Comparison of ENCODE assay signal across 10 cellular contexts in genomic region chr11:2807276-2807681, GRCh38.
DNase-seq lines count a peak whose midpoint lies in the region; ATAC-seq lines count a peak whose summit lies in the region.
"Had no signal": no experiment of that assay in that cellular context is flagged by ENCODE, and none has a peak within 500 bp of the region (broad histone marks: within the 10 kb centered on the region; RNA-seq: fewer than 3 reads in every experiment).

No MANE protein-coding gene starts in this region.

- H3K36me3 ChIP-seq in adipocyte (ENCODE audit: control insufficient read depth, insufficient read depth, low read length, severe bottlenecking) (no peaks in the 10 kb centered on the region), rectal smooth muscle tissue (ENCODE audit: control insufficient read depth, insufficient read depth, low read length) (no peaks in the 10 kb centered on the region)
- H3K36me3 ChIP-seq in effector memory CD4-positive, alpha-beta T cell (ENCODE audit: control insufficient read depth, insufficient read depth, low read length): no peaks in the 10 kb centered on the region

- DNase-seq in G401 (ENCODE audit: low spot score): peak; percentile 2
- DNase-seq in adipocyte (ENCODE audit: low read depth): peak; percentile 55
- peak; percentile 87 for DNase-seq in left ventricle myocardium superior
- no peak for DNase-seq in effector memory CD4-positive, alpha-beta T cell
- DNase-seq in retina: no peak
- DNase-seq in DMS79 treated with DMSO at 0.1 percent for 48 hours (lab: John Stamatoyannopoulos, UW): no peak
- DNase-seq in RKO (ENCODE audit: low spot score): no peak
- DNase-seq: activated CD8-positive, alpha-beta T cell treated with anti-CD3 and anti-CD28 coated beads for 36 hours; effector CD8-positive, alpha-beta T cell had no signal

- in situ Hi-C loops in G401 (cut with HindIII; ENCODE audit: low sequenced_read_pairs): no loop called here

- H3K27me3 ChIP-seq in adipocyte (replicated peaks; ENCODE audit: control insufficient read depth, insufficient read depth, low read length) (peaks cover 26% of the 10 kb centered on the region), rectal smooth muscle tissue (ENCODE audit: control insufficient read depth, insufficient read depth, low read length) (no peaks in the 10 kb centered on the region)
- H3K27me3 ChIP-seq in effector memory CD4-positive, alpha-beta T cell (replicated peaks; ENCODE audit: control insufficient read depth, insufficient read depth, low read length, poor library complexity, severe bottlenecking): no peaks in the 10 kb centered on the region

- H3K4me1 ChIP-seq in adipocyte (ENCODE audit: control insufficient read depth, insufficient read depth, low read length) (peaks cover 23% of the 10 kb centered on the region), rectal smooth muscle tissue (ENCODE audit: control insufficient read depth, insufficient read depth, low read length) (peaks cover 15% of the 10 kb centered on the region)
- H3K4me1 ChIP-seq in effector memory CD4-positive, alpha-beta T cell (ENCODE audit: control insufficient read depth, insufficient read depth, low read length, poor library complexity, severe bottlenecking): no peaks in the 10 kb centered on the region

- peak overlapping the region; percentile 57 for H3K27ac ChIP-seq in rectal smooth muscle tissue (ENCODE audit: low read depth, low read length)
- no peak overlapping the region for H3K27ac ChIP-seq in effector memory CD4-positive, alpha-beta T cell (ENCODE audit: insufficient read depth, low read length, poor library complexity, severe bottlenecking)

- peaks cover 11% of the 10 kb centered on the region for H3K9me3 ChIP-seq in adipocyte (ENCODE audit: control insufficient read depth, low read length)
- H3K9me3 ChIP-seq in effector memory CD4-positive, alpha-beta T cell (ENCODE audit: control insufficient read depth, low read length): no peaks in the 10 kb centered on the region

- ATAC-seq in left ventricle myocardium superior: peak; percentile 58
- ATAC-seq: activated CD8-positive, alpha-beta T cell treated with anti-CD3 and anti-CD28 coated beads for 36 hours had no signal

- no peak overlapping the region for H3K4me3 ChIP-seq in adipocyte (ENCODE audit: low read length)
- no peak overlapping the region for H3K4me3 ChIP-seq in rectal smooth muscle tissue (ENCODE audit: low read length)
- no peak overlapping the region for H3K4me3 ChIP-seq in effector memory CD4-positive, alpha-beta T cell (ENCODE audit: insufficient read depth, low read depth, low read length, poor library complexity, severe bottlenecking)

- intact Hi-C loops in left ventricle myocardium superior (cut with micrococcal nuclease): no loop called here

- peak overlapping the region; percentile 42 for H3K9ac ChIP-seq in adipocyte (ENCODE audit: low read length)
- no peak overlapping the region for H3K9ac ChIP-seq in rectal smooth muscle tissue (ENCODE audit: low read length)

Comparison
In these comparisons a context has a peak if more than half of its experiments do, and no peak if none do; other contexts are left out.
1. DNase-seq: peak in G401 (single experiment), adipocyte (single experiment) and left ventricle myocardium superior (single experiment); none in effector memory CD4-positive, alpha-beta T cell (0 of 3), retina (single experiment), DMS79 treated with DMSO at 0.1 percent for 48 hours (single experiment) and RKO (single experiment).